In the genomic region with DNA sequence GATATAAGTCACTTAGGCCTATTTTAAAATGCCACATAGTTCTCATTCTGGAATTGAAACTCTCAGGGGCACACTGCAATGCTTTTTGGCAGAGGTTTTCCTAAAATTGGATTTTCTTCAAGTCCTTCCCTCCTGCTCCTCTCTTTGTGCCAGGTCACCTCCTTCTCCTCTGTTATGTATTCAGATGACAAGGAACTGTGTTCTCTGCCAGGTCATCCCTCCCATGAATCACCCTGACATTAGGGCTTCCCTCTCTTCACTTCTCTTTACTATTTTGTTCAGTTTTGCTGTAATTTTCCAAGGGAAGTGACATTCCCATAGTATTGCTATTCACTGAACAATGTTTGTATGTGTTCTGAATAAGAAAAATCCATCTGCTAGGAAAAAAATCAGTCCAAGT, we compare ENCODE assay signal across 14 cellular contexts.
DNase-seq lines count a peak whose midpoint lies in the region; ATAC-seq and TF ChIP-seq lines count a peak whose summit lies in the region.
"Had no signal": no experiment of that assay in that cellular context is flagged by ENCODE, and none has a peak within 500 bp of the region (broad histone marks: within the 10 kb centered on the region; RNA-seq: fewer than 3 reads in every experiment).

No MANE protein-coding gene starts in this region.

- DNase-seq in G401 (ENCODE audit: low spot score) (peak; percentile 95), fibroblast of gingiva (ENCODE audit: low read depth) (peak; percentile 69), omental fat pad (ENCODE audit: low spot score) (no peak), NCI-H524 (lab: John Stamatoyannopoulos, UW) (no peak), islet precursor cell (no peak)
- DNase-seq: central memory CD4-positive, alpha-beta T cell; Kasumi-1; NCI-H1694 treated with DMSO at 0.1 percent for 48 hours; NCI-H526 treated with DMSO at 0.1 percent for 48 hours; stomach had no signal

- peaks cover 15% of the 10 kb centered on the region for H3K4me1 ChIP-seq in OCI-LY3 (ENCODE audit: low read length)

- peak overlapping the region; percentile 16; the same call in 1 of the 2 replicates for H2AFZ ChIP-seq in OCI-LY3 (ENCODE audit: low read depth, low read length)

- no peaks in the 10 kb centered on the region for H3K27me3 ChIP-seq in OCI-LY3 (ENCODE audit: low read depth, low read length)
- H3K27me3 ChIP-seq: stomach had no signal

- H3K9ac ChIP-seq in OCI-LY3 (ENCODE audit: low read length) = no peak overlapping the region

- H3K4me3 ChIP-seq in OCI-LY3 (ENCODE audit: low read length) = no peak overlapping the region
- H3K4me3 ChIP-seq: stomach had no signal

- H3K79me2 ChIP-seq in OCI-LY3 (ENCODE audit: low read length) = no peaks in the 10 kb centered on the region

- no peaks in the 10 kb centered on the region for H3K36me3 ChIP-seq in OCI-LY3 (replicated peaks; ENCODE audit: low read depth, low read length)
- H3K36me3 ChIP-seq: stomach had no signal

- TF ChIP-seq CTCF in OCI-LY3 (IDR thresholded peaks at IDR 0.05; ENCODE audit: low read depth, low read length) (no peak), omental fat pad (IDR thresholded peaks at IDR 0.05) (no peak)

- no peaks in the 10 kb centered on the region for H3K9me3 ChIP-seq in OCI-LY3 (ENCODE audit: insufficient read depth, low read length)
- H3K9me3 ChIP-seq: stomach had no signal

- H3K4me2 ChIP-seq in OCI-LY3 (ENCODE audit: low read length) = no peak overlapping the region

- no peaks in the 10 kb centered on the region for H4K20me1 ChIP-seq in OCI-LY3 (ENCODE audit: insufficient read depth, low read length)

- in situ Hi-C loops in G401 (cut with HindIII; ENCODE audit: low sequenced_read_pairs) = no loop called here

- H3K27ac ChIP-seq in OCI-LY3 (ENCODE audit: low read length) = no peak overlapping the region
- H3K27ac ChIP-seq: stomach had no signal

- ATAC-seq in omental fat pad (ENCODE audit: low FRiP score) = peak; percentile 83
- ATAC-seq in GM19328 (IDR thresholded peaks at IDR 0.05; ENCODE audit: unreplicated experiment) = no peak
- no peak for ATAC-seq in HG03039 (IDR thresholded peaks at IDR 0.05; ENCODE audit: unreplicated experiment)
- ATAC-seq: activated naive CD4-positive, alpha-beta T cell treated with anti-CD3 and anti-CD28 coated beads, Interleukin-2, amount 50 U/mL, for 72 hours had no signal

Comparison
In these comparisons a context has a peak if more than half of its experiments do, and no peak if none do; other contexts are left out.
1. DNase-seq: peak in G401 (single experiment) and fibroblast of gingiva (single experiment); none in omental fat pad (single experiment), NCI-H524 (0 of 2) and islet precursor cell (single experiment).